24 cellular contexts compared by ENCODE assay signal in genomic region chr11:75324189-75324588, GRCh38. TPM values are rescaled to one million over a fixed set of nuclear protein-coding genes. Genes with fewer than 3 reads are reported as not detected.
DNase-seq lines count a peak whose midpoint lies in the region; ATAC-seq, FAIRE-seq and TF ChIP-seq lines count a peak whose summit lies in the region.
"Had no signal": no experiment of that assay in that cellular context is flagged by ENCODE, and none has a peak within 500 bp of the region (broad histone marks: within the 10 kb centered on the region; RNA-seq: fewer than 3 reads in every experiment).

No MANE protein-coding gene starts in this region.

- POLR2A ChIA-PET in activated CD4-positive, alpha-beta T cell treated with anti-CD3 and anti-CD28 coated beads for 36 hours (lab: Charles Lee): no interaction called here
- POLR2A ChIA-PET in IMR-90 (lab: Charles Lee; ENCODE audit: unreplicated experiment) (no interaction called here), H1 (lab: Charles Lee; ENCODE audit: partially characterized antibody) (interaction anchor here (0.6 to 2.7 kb wide), 4 partner anchors 7 to 67 kb away, joined by 3 to 10 read pairs (median 6); no protein-coding TSS in a partner anchor)

- H3K27ac Mint-ChIP-seq in activated CD4-positive, alpha-beta T cell treated with anti-CD3 and anti-CD28 coated beads for 36 hours: peak overlapping the region; percentile 38
- H3K27ac Mint-ChIP-seq: IgD-negative memory B cell had no signal

- H3K4me1 ChIP-seq in IMR-90 (ENCODE audit: control insufficient read depth, insufficient read depth, low read length) (peaks cover 15% of the 10 kb centered on the region), H1 (replicated peaks in 1 of 4; ENCODE audit: control insufficient read depth in 3 of 4, insufficient read depth in 4 of 4, low read length in 3 of 4) (peaks cover 0 to 5% (median under 1%) of the 10 kb centered on the region in 4 experiments; a peak in 4 of 7 replicates), pancreas (peaks cover 45 to 75% (median 53%) of the 10 kb centered on the region in 3 donors)

- H3K56ac ChIP-seq in IMR-90 (ENCODE audit: extremely low read depth, insufficient read depth, low read length) (no peak overlapping the region), H1 (replicated peaks; ENCODE audit: insufficient read length, low read depth, low read length) (no peak overlapping the region)

- H2AK9ac ChIP-seq in IMR-90 (replicated peaks; ENCODE audit: low read depth, low read length, poor library complexity): no peak overlapping the region

- no peaks in the 10 kb centered on the region; the same call in 1 of the 2 replicates for H3K36me3 ChIP-seq in IMR-90 (ENCODE audit: control insufficient read depth, insufficient read depth, low read length)
- no peaks in the 10 kb centered on the region for H3K36me3 ChIP-seq in H1 (ENCODE audit: control insufficient read depth in 2 of 4, insufficient read depth in 4 of 4, low read length in 3 of 4)
- H3K36me3 ChIP-seq in pancreas: no peaks in the 10 kb centered on the region

- H3K27me3 ChIP-seq in IMR-90 (ENCODE audit: control insufficient read depth, insufficient read depth, low read length) (no peaks in the 10 kb centered on the region), H1 (replicated peaks in 1 of 4; ENCODE audit: control insufficient read depth in 3 of 4, extremely low read depth in 1 of 4, insufficient read depth in 3 of 4, low read length in 3 of 4) (no peaks in the 10 kb centered on the region), pancreas (no peaks in the 10 kb centered on the region)
- H3K27me3 ChIP-seq: BE2C, heart left ventricle had no signal

- TF ChIP-seq RAD21 in IMR-90 (IDR thresholded peaks at IDR 0.05; ENCODE audit: low read length): no peak
- no peak for TF ChIP-seq RAD21 in H1 (IDR thresholded peaks at IDR 0.05 in 1 of 2, conservative IDR thresholded peaks at IDR 0.05 in 1 of 2; ENCODE audit: low read depth in 2 of 2, low read length in 2 of 2)

- H3K9me3 ChIP-seq in IMR-90 (ENCODE audit: control insufficient read depth, insufficient read depth, low read length) (no peaks in the 10 kb centered on the region), H1 (ENCODE audit: insufficient read depth in 2 of 2, low read depth in 1 of 2, low read length in 1 of 2) (no peaks in the 10 kb centered on the region), pancreas (no peaks in the 10 kb centered on the region)
- H3K9me3 ChIP-seq: BE2C, heart left ventricle had no signal

- H3K4me3 ChIP-seq in IMR-90 (ENCODE audit: insufficient read depth, low read depth, low read length) (no peak overlapping the region), H1 (ENCODE audit: extremely low read depth in 1 of 4, insufficient read depth in 2 of 4, low read depth in 3 of 4, low read length in 4 of 4) (no peak overlapping the region), pancreas (no peak overlapping the region)
- H3K4me3 ChIP-seq: heart left ventricle, SK-N-MC had no signal

- CTCF ChIA-PET in activated CD4-positive, alpha-beta T cell treated with anti-CD3 and anti-CD28 coated beads for 36 hours (lab: Charles Lee): no interaction called here
- CTCF ChIA-PET in IMR-90 (lab: Yijun Ruan, JAX) (no interaction called here), H1 (lab: Charles Lee; ENCODE audit: partially characterized antibody) (interaction anchor here (0.7 to 2.2 kb wide), 6 partner anchors 14 to 99 kb away, joined by 3 to 15 read pairs (median 4); no protein-coding TSS in a partner anchor)

- dilution Hi-C loops in IMR-90 (cut with HindIII; ENCODE audit: low sequenced_read_pairs, unreplicated experiment): no loop called here

- no peak overlapping the region for H3K27ac ChIP-seq in IMR-90 (ENCODE audit: insufficient read depth, low read length)
- H3K27ac ChIP-seq in H1 (ENCODE audit: low read depth, low read length): no peak overlapping the region
- H3K27ac ChIP-seq in pancreas: peak overlapping the region; percentile 6 to 76 (median 60)
- H3K27ac ChIP-seq: SK-N-MC had no signal

- H4K91ac ChIP-seq in IMR-90 (ENCODE audit: insufficient read depth, low read depth, low read length): peak overlapping the region; percentile 20; the same call in 1 of the 2 replicates
- no peak overlapping the region for H4K91ac ChIP-seq in H1 (replicated peaks; ENCODE audit: insufficient read length, low read length)

- TF ChIP-seq POLR2A in IMR-90 (IDR thresholded peaks at IDR 0.05; ENCODE audit: low read depth, low read length): no peak
- TF ChIP-seq POLR2A in H1 (IDR thresholded peaks at IDR 0.05; ENCODE audit: control extremely low read depth in 1 of 2, low read depth in 2 of 2, low read length in 2 of 2): no peak

- H2AK5ac ChIP-seq in IMR-90 (ENCODE audit: low read depth, low read length): no peak overlapping the region
- H2AK5ac ChIP-seq in H1 (ENCODE audit: low read depth, low read length): peak overlapping the region; percentile 67; the same call in 1 of the 2 replicates

- in situ Hi-C loops in IMR-90 (cut with MboI; ENCODE audit: low sequenced_read_pairs): no loop called here

- no peak overlapping the region for H3K4me3 Mint-ChIP-seq in activated CD4-positive, alpha-beta T cell treated with anti-CD3 and anti-CD28 coated beads for 36 hours
- H3K4me3 Mint-ChIP-seq: IgD-negative memory B cell had no signal

- ATAC-seq in activated CD4-positive, alpha-beta T cell treated with anti-CD3 and anti-CD28 coated beads for 36 hours: no peak
- ATAC-seq in IMR-90 (ENCODE audit: low read depth): no peak
- ATAC-seq in pancreas: peak in 3 of 4 donors; percentile 0 to 7 (median 6)
- ATAC-seq in HG03196 (IDR thresholded peaks at IDR 0.05; ENCODE audit: unreplicated experiment): no peak
- ATAC-seq: stimulated activated naive CD8-positive, alpha-beta T cell treated with anti-CD3 and anti-CD28 coated beads, Interleukin-15, amount 100 ng/mL, for 72 hours had no signal

- no peak for TF ChIP-seq CTCF in IMR-90 (conservative IDR thresholded peaks at IDR 0.05; ENCODE audit: low read depth, low read length)
- no peak for TF ChIP-seq CTCF in H1 (IDR thresholded peaks at IDR 0.05; ENCODE audit: control extremely low read depth in 1 of 3, insufficient read depth in 1 of 3, low read depth in 1 of 3, low read length in 3 of 3)
- no peak for TF ChIP-seq CTCF in pancreas (IDR thresholded peaks at IDR 0.05)

- H4K20me1 ChIP-seq in IMR-90 (ENCODE audit: insufficient read depth, low read length) (peaks cover 11% of the 10 kb centered on the region; the same call in 1 of the 2 replicates), H1 (replicated peaks in 1 of 2; ENCODE audit: control insufficient read depth in 1 of 2, insufficient read depth in 2 of 2, low read length in 2 of 2) (peaks cover 0 to 1% of the 10 kb centered on the region in 2 experiments)

- no peak overlapping the region for H4K8ac ChIP-seq in IMR-90 (ENCODE audit: low read depth in 2 of 2, low read length in 2 of 2)
- peak overlapping the region; percentile 45; the same call in 1 of the 2 replicates for H4K8ac ChIP-seq in H1 (ENCODE audit: extremely low read depth, insufficient read depth, low read length)

- intact Hi-C loops in activated CD4-positive, alpha-beta T cell treated with anti-CD3 and anti-CD28 coated beads for 36 hours (cut with DNase I, micrococcal nuclease): no loop called here
- intact Hi-C loops in IMR-90 (cut with micrococcal nuclease) (no loop called here), pancreas (cut with DNase I) (loop anchor here in 1 of 3 donors (10.0 kb wide), 1 partner anchor 61 kb away; no protein-coding TSS in a partner anchor)

- peaks cover 56% of the 10 kb centered on the region for H3K4me1 Mint-ChIP-seq in activated CD4-positive, alpha-beta T cell treated with anti-CD3 and anti-CD28 coated beads for 36 hours

- no peaks in the 10 kb centered on the region for H3K23me2 ChIP-seq in H1 (ENCODE audit: low read depth, low read length)

- H3K4ac ChIP-seq in IMR-90 (ENCODE audit: low read depth, low read length) (no peak overlapping the region), H1 (replicated peaks; ENCODE audit: insufficient read length, low read depth, low read length) (no peak overlapping the region)

- no peak overlapping the region for H3K9ac ChIP-seq in IMR-90 (ENCODE audit: low read depth, low read length)
- H3K9ac ChIP-seq in H1 (replicated peaks in 1 of 4; ENCODE audit: extremely low read depth in 1 of 4, low read depth in 3 of 4, low read length in 3 of 4): no peak overlapping the region

- FAIRE-seq in H1 (lab: Jason Lieb, UNC) (no peak), pancreas (lab: Jason Lieb, UNC) (no peak)
- FAIRE-seq: urothelium cell line had no signal

- H3K23ac ChIP-seq in IMR-90 (ENCODE audit: low read depth, low read length) (no peak overlapping the region), H1 (ENCODE audit: insufficient read length) (no peak overlapping the region)

- H2BK5ac ChIP-seq in IMR-90 (ENCODE audit: low read depth, low read length, poor library complexity, severe bottlenecking) (no peak overlapping the region), H1 (ENCODE audit: low read depth, low read length) (peak overlapping the region; percentile 56; the same call in 1 of the 2 replicates)

- H2BK15ac ChIP-seq in IMR-90 (ENCODE audit: low read depth, low read length): 0 out of 3 replicates have a peak overlapping the region, but pooled peaks have one; percentile 4
- H2BK15ac ChIP-seq in H1 (ENCODE audit: low read length): no peak overlapping the region

- 0 out of 4 replicates have a peak, but pooled peaks cover 0 to 3% of the 10 kb centered on the region in 2 experiments for H3K79me1 ChIP-seq in IMR-90 (ENCODE audit: low read depth in 1 of 2, low read length in 2 of 2)
- H3K79me1 ChIP-seq in H1 (ENCODE audit: low read depth, low read length): no peaks in the 10 kb centered on the region

- H2BK120ac ChIP-seq in IMR-90 (ENCODE audit: low read depth, low read length) (no peak overlapping the region), H1 (replicated peaks; ENCODE audit: low read depth, low read length) (no peak overlapping the region)

- no peaks in the 10 kb centered on the region for H3K79me2 ChIP-seq in H1 (ENCODE audit: control insufficient read depth in 1 of 2, insufficient read depth in 2 of 2, low read length in 2 of 2)

- peak overlapping the region; percentile 71; the same call in 1 of the 2 replicates for H2BK12ac ChIP-seq in H1 (ENCODE audit: low read depth, low read length)

- no peaks in the 10 kb centered on the region for H3K9me3 Mint-ChIP-seq in activated CD4-positive, alpha-beta T cell treated with anti-CD3 and anti-CD28 coated beads for 36 hours (ENCODE audit: low read depth)
- H3K9me3 Mint-ChIP-seq: IgD-negative memory B cell; immature natural killer cell; stimulated activated naive CD8-positive, alpha-beta T cell treated with anti-CD3 and anti-CD28 coated beads, Interleukin-15, amount 100 ng/mL, for 72 hours had no signal

- H4K5ac ChIP-seq in IMR-90 (ENCODE audit: low read depth, low read length) (no peak overlapping the region), H1 (ENCODE audit: insufficient read length, low read depth, low read length) (no peak overlapping the region)

- H3K27me3 Mint-ChIP-seq in activated CD4-positive, alpha-beta T cell treated with anti-CD3 and anti-CD28 coated beads for 36 hours: no peaks in the 10 kb centered on the region
- H3K27me3 Mint-ChIP-seq: IgD-negative memory B cell; stimulated activated naive CD8-positive, alpha-beta T cell treated with anti-CD3 and anti-CD28 coated beads, Interleukin-15, amount 100 ng/mL, for 72 hours had no signal

- H2AFZ ChIP-seq in IMR-90 (replicated peaks; ENCODE audit: low read length, poor library complexity) (no peak overlapping the region), H1 (ENCODE audit: low read length) (no peak overlapping the region)

- H3K18ac ChIP-seq in IMR-90 (ENCODE audit: low read depth, low read length): no peak overlapping the region
- H3K18ac ChIP-seq in H1 (ENCODE audit: extremely low read depth, low read length): 0 out of 2 replicates have a peak overlapping the region, but pooled peaks have one; percentile 25

- H3K4me2 ChIP-seq in IMR-90 (ENCODE audit: low read depth, low read length) (no peak overlapping the region), H1 (ENCODE audit: insufficient read depth in 1 of 2, low read depth in 2 of 2, low read length in 2 of 2) (no peak overlapping the region)

- H2BK20ac ChIP-seq in IMR-90 (ENCODE audit: low read depth, low read length): no peak overlapping the region; the same call in 1 of the 2 replicates
- H2BK20ac ChIP-seq in H1 (ENCODE audit: low read length): 0 out of 2 replicates have a peak overlapping the region, but pooled peaks have one; percentile 67

- peaks cover 16% of the 10 kb centered on the region; the same call in 1 of the 2 replicates for H3K9me1 ChIP-seq in IMR-90 (ENCODE audit: insufficient read depth, low read length)

- no peak overlapping the region for H3K14ac ChIP-seq in IMR-90 (replicated peaks; ENCODE audit: low read depth, low read length)
- no peak overlapping the region for H3K14ac ChIP-seq in H1 (ENCODE audit: insufficient read length)

- DNase-seq in activated CD4-positive, alpha-beta T cell treated with anti-CD3 and anti-CD28 coated beads for 36 hours: no peak
- DNase-seq in activated CD4-positive, alpha-beta T cell treated with anti-CD3 and anti-CD28 coated beads for 48 hours: no peak
- DNase-seq in IMR-90 (no peak), H1 (ENCODE audit: low read depth in 1 of 2, low spot score in 2 of 2) (no peak), pancreas (no peak), NCI-H1694 treated with DMSO at 0.1 percent for 48 hours (lab: John Stamatoyannopoulos, UW) (no peak)
- no peak for DNase-seq in stimulated activated CD4-positive, alpha-beta T cell treated with anti-CD3 and anti-CD28 coated beads, Interleukin-15, amount 100 ng/mL, for 24 hours
- DNase-seq: 8988T; activated CD4-positive, CD25-positive, alpha-beta regulatory T cell treated with anti-CD3 and anti-CD28 coated beads, Interleukin-2, amount 50 U/mL, for 72 hours; activated effector memory CD4-positive, alpha-beta T cell treated with Interleukin-2 at 50 U/mL for 16 hours; aorta; BE2C; GDM1; heart left ventricle; immature natural killer cell; MM.1S; NK-92 treated with Interleukin-12 subunit alpha and Interleukin-12 subunit beta, amount 100 ng/mL, for 24 hours; posterior cingulate gyrus; stimulated activated CD4-positive, alpha-beta T cell treated with anti-CD3 and anti-CD28 coated beads, Interleukin-2, amount 100 ng/mL, for 48 hours; stimulated activated naive CD8-positive, alpha-beta T cell treated with anti-CD3 and anti-CD28 coated beads, Interleukin-15, amount 100 ng/mL, for 72 hours had no signal

- WGBS in IMR-90 (ENCODE audit: extremely low coverage in 2 of 2, insufficient read length in 1 of 2), 2 experiments: 100% methylated on average over 1 of the region's 12 CpGs; no CpG with 5 or more reads in 1 of the 2 experiments
- 87% methylated on average over 12 of the region's 12 CpGs; no CpG with 5 or more reads in 1 of the 2 experiments for WGBS in H1 (ENCODE audit: extremely low coverage in 1 of 2, insufficient coverage in 1 of 2, insufficient read length in 1 of 2, insufficient replicate concordance in 2 of 2, low coverage in 1 of 2, low lambda C conversion rate in 2 of 2, missing lambda C conversion rate in 1 of 2), 2 experiments
- 48 to 55% methylated on average over 12 of the region's 12 CpGs for whole genome bisulfite sequencing in pancreas, 2 donors

- no peak for TF ChIP-seq EP300 in H1 (IDR thresholded peaks at IDR 0.05; ENCODE audit: borderline replicate concordance in 1 of 2, low read depth in 2 of 2, low read length in 2 of 2)

- no TSS peak for BruUV-seq in IMR-90 (replicated peaks; lab: Mats Ljungman, UMichigan)

- H3K36me3 Mint-ChIP-seq in activated CD4-positive, alpha-beta T cell treated with anti-CD3 and anti-CD28 coated beads for 36 hours (ENCODE audit: low read depth): peaks cover 3% of the 10 kb centered on the region
- H3K36me3 Mint-ChIP-seq: IgD-negative memory B cell had no signal

RNA-seq across cellular contexts. Expression of gene ARRB1, which starts 27.3 kb away (rescaled TPM):
- 10 to 100 TPM; 21.0 to 21.8 TPM for total RNA-seq in activated CD4-positive, alpha-beta T cell treated with anti-CD3 and anti-CD28 coated beads for 36 hours
- total RNA-seq in IMR-90 (2012; rRNA removed) (13.1 and 17.4 TPM in 2 replicates), pancreas (10 to 100 TPM; 30.3 to 68.1 (median 33.8) TPM)
- polyA plus RNA-seq in IMR-90 (2012; rRNA removed) (11.0 and 11.4 TPM in 2 replicates), H1 (2011; rRNA removed) (9.4 and 12.4 TPM in 2 replicates), pancreas (10 to 100 TPM in 1 of 2 donors, 1 to 10 TPM in 1; 7.8 to 12.7 TPM)
- polyA plus RNA-seq in IMR-90 (2012; cell fraction: cytosol; rRNA removed): 11.9 and 16.6 TPM in 2 replicates
- 9.6 and 12.8 TPM in 2 replicates for polyA plus RNA-seq in IMR-90 (2012; cell fraction: nucleus; rRNA removed; ENCODE audit: low replicate concordance)
- 24.1 and 31.8 TPM in 2 replicates for total RNA-seq in H1 (2021; fragmentation: NEBNext Ultra II Directional; extraction: Animal tissue kit (Norgen Biotek cat#: 25700))
- 14.0 TPM for polyA plus RNA-seq in H1 (2011; cell fraction: cytosol; rRNA removed)
- polyA plus RNA-seq in H1 (2011; cell fraction: nucleus; rRNA removed): 16.7 TPM
- 8.9 to 11.1 TPM (median 10.3 TPM) in 4 replicates for polyA plus RNA-seq in H1 (2012, experiment 1 of 2)
- polyA plus RNA-seq in H1 (2012, experiment 2 of 2): 7.6 TPM
- polyA plus RNA-seq in H1 (2013, experiment 1 of 2): 26.6 TPM
- 27.4 TPM for polyA plus RNA-seq in H1 (2013, experiment 2 of 2)
- 37.7 and 39.1 TPM in 2 replicates for polyA minus RNA-seq in H1 (2011; rRNA and poly(A)+ RNA removed)
- polyA minus RNA-seq in H1 (2011; cell fraction: cytosol; rRNA and poly(A)+ RNA removed): 16.1 TPM
- 27.9 TPM for polyA minus RNA-seq in H1 (2011; cell fraction: nucleus; rRNA and poly(A)+ RNA removed)

Comparison
In these comparisons a context has a peak if more than half of its experiments do, and no peak if none do; other contexts are left out.
1. ATAC-seq: peak in pancreas (3 of 4); none in activated CD4-positive, alpha-beta T cell treated with anti-CD3 and anti-CD28 coated beads for 36 hours (single experiment), IMR-90 (single experiment) and HG03196 (single experiment).
2. H3K27ac ChIP-seq: peak in pancreas (4 of 4); none in IMR-90 (single experiment) and H1 (single experiment).